In genomic region chr6:127420558-127420957, GRCh38 we compare ENCODE assay signal across 8 cellular contexts. TPM values are rescaled to one million over a fixed set of nuclear protein-coding genes. Genes with fewer than 3 reads are reported as not detected.
DNase-seq lines count a peak whose midpoint lies in the region.

No MANE protein-coding gene starts in this region.

- H3K27ac ChIP-seq in GM23248 (peak overlapping the region; percentile 37), SJSA1 (peak overlapping the region; percentile 69)

- H3K36me3 ChIP-seq in GM23248 (ENCODE audit: low read depth): no peaks in the 10 kb centered on the region
- no peaks in the 10 kb centered on the region for H3K36me3 ChIP-seq in SJSA1

- WGBS in GM23248 (ENCODE audit: low coverage in 1 of 2, low lambda C conversion rate in 2 of 2, missing lambda C conversion rate in 2 of 2), 2 experiments: 0% methylated on average over 2 of the region's 2 CpGs

- no peaks in the 10 kb centered on the region for H4K20me1 ChIP-seq in GM23248 (ENCODE audit: insufficient read depth)

- H3K4me1 ChIP-seq in GM23248 (ENCODE audit: insufficient read depth) (peaks cover 16% of the 10 kb centered on the region), SJSA1 (replicated peaks) (peaks cover 16% of the 10 kb centered on the region)

- no peaks in the 10 kb centered on the region for H3F3A ChIP-seq in GM23248 (ENCODE audit: insufficient read depth)

- peak overlapping the region; percentile 11; the same call in 1 of the 2 replicates for H3K9ac ChIP-seq in GM23248

- DNase-seq in GM04503 (ENCODE audit: low read depth) (peak; percentile 73), GM23248 (peak; percentile 96), KBM-7 (peak; percentile 78), SJSA1 (ENCODE audit: low read depth in 1 of 2, low spot score in 2 of 2) (peak; percentile 90 to 94), glomerular visceral epithelial cell (ENCODE audit: extremely low spot score) (peak; percentile 84), renal cortical epithelial cell (ENCODE audit: low read depth) (peak; percentile 97), COR-L47 (lab: John Stamatoyannopoulos, UW) (no peak)
- peak; percentile 88 for DNase-seq in activated effector memory CD4-positive, alpha-beta T cell treated with anti-CD3 and anti-CD28 coated beads, Interleukin-2, amount 50 U/mL, for 16 hours

- in situ Hi-C loops in GM23248 (cut with MboI) (no loop called here), KBM-7 (cut with MboI; ENCODE audit: low pct_unique_long_range_greater_than_20kb, low sequenced_read_pairs) (no loop called here)

- no peaks in the 10 kb centered on the region for H3K9me2 ChIP-seq in GM23248 (ENCODE audit: insufficient read depth)

- peak overlapping the region; percentile 48 for H3K4me2 ChIP-seq in GM23248 (ENCODE audit: unreplicated experiment)

- no peak overlapping the region for H3K4me3 ChIP-seq in GM23248
- no peak overlapping the region for H3K4me3 ChIP-seq in SJSA1

- no peaks in the 10 kb centered on the region for H3K27me3 ChIP-seq in GM23248 (replicated peaks; ENCODE audit: insufficient read depth)
- H3K27me3 ChIP-seq in SJSA1 (replicated peaks): no peaks in the 10 kb centered on the region

- no peaks in the 10 kb centered on the region for H3K79me2 ChIP-seq in GM23248 (ENCODE audit: insufficient read depth)

- H2AFZ ChIP-seq in GM23248: peak overlapping the region; percentile 70

- H3K9me3 ChIP-seq in GM23248 (ENCODE audit: low read depth) (no peaks in the 10 kb centered on the region), SJSA1 (replicated peaks) (no peaks in the 10 kb centered on the region)

RNA-seq across cellular contexts. Expression of gene KIAA0408, which starts 38.6 kb away (rescaled TPM):
- total RNA-seq in GM23248 (2014; rRNA removed; shearing (Covaris generic)): 1.4 and 3.2 TPM in 2 replicates
- polyA plus RNA-seq in GM23248 (2016; fragmentation: Nextera tagmentation; extraction: Ambion mirVana): 0.39 and 1.1 TPM in 2 replicates
- total RNA-seq in SJSA1 (2014; rRNA removed; shearing (Covaris generic)): 5.1 and 5.8 TPM in 2 replicates
- total RNA-seq in renal cortical epithelial cell: 1.0 and 4.4 TPM in 2 replicates
